16 cellular contexts compared by ENCODE assay signal in the genomic region with DNA sequence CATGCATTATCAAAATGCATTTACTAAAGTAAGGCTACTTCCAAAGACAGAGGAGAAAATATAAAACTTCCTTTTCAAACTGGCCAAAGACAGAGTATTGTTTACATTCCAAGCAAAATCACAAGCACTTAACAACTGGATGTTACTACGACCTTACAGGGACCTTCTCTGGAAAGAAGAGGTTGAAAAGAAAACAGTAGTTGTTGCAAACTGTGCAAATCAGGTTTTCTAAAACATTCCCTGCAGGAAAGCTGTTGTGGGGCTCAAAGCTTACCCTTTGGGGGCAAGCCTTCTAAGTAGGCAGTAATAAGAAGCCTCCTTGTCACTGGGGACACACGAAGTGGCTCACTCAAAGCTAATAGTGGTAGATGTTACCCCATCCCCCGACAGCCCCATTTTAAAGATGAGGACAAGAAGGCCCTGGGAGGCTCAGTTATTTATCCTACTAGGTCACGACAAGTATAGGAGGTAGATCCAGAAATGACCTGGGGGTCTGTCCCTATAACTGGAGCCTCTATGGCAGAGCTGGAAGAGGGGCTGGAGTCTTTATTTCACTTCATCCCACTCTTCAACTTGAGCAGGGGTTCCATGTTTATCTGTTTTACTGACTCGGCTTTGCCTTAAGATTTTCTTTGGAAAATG. TPM values are rescaled to one million over a fixed set of nuclear protein-coding genes. Genes with fewer than 3 reads are reported as not detected.
DNase-seq lines count a peak whose midpoint lies in the region; ATAC-seq, FAIRE-seq and TF ChIP-seq lines count a peak whose summit lies in the region.
"Had no signal": no experiment of that assay in that cellular context is flagged by ENCODE, and none has a peak within 500 bp of the region (broad histone marks: within the 10 kb centered on the region; RNA-seq: fewer than 3 reads in every experiment).

No MANE protein-coding gene starts in this region.

- TF ChIP-seq CTCF in A549 (IDR thresholded peaks at IDR 0.05) (no peak), PC-9 (conservative IDR thresholded peaks at IDR 0.05) (no peak), esophagus squamous epithelium (IDR thresholded peaks at IDR 0.05) (no peak)

- no peak overlapping the region for H2BK15ac ChIP-seq in mesendoderm (replicated peaks; ENCODE audit: low read depth)

- H3K27me3 ChIP-seq in PC-9 (ENCODE audit: insufficient read depth, low read depth) (no peaks in the 10 kb centered on the region), esophagus squamous epithelium (no peaks in the 10 kb centered on the region), mesendoderm (ENCODE audit: insufficient read depth, low read length, poor library complexity) (no peaks in the 10 kb centered on the region)

- no peak for TF ChIP-seq POLR2A in A549 (IDR thresholded peaks at IDR 0.05; ENCODE audit: low read length)
- no peak for TF ChIP-seq POLR2A in esophagus squamous epithelium (IDR thresholded peaks at IDR 0.05)

- peaks cover 18% of the 10 kb centered on the region; the same call in 1 of the 2 replicates for H3F3A ChIP-seq in PC-9 (ENCODE audit: insufficient read depth, low read depth)

- no peak overlapping the region for H2BK120ac ChIP-seq in mesendoderm (ENCODE audit: low read depth, low read length)

- H3K36me3 ChIP-seq in PC-9 (ENCODE audit: low read depth) (no peaks in the 10 kb centered on the region), esophagus squamous epithelium (no peaks in the 10 kb centered on the region), mesendoderm (ENCODE audit: control insufficient read depth, insufficient read depth, low read length) (no peaks in the 10 kb centered on the region)

- H4K20me1 ChIP-seq in PC-9 (ENCODE audit: insufficient read depth): no peaks in the 10 kb centered on the region

- 42% methylated on average over 5 of the region's 5 CpGs for whole genome bisulfite sequencing in A549 (ENCODE audit: missing lambda C conversion rate)
- WGBS in esophagus squamous epithelium, 2 donors: 73 to 77% methylated on average over 5 of the region's 5 CpGs
- no CpG with 5 or more reads among the region's 5 CpGs for WGBS in mesendoderm (ENCODE audit: extremely low coverage, insufficient coverage, low lambda C conversion rate)

- no peak for TF ChIP-seq RAD21 in A549 (conservative IDR thresholded peaks at IDR 0.05 in 1 of 2, IDR thresholded peaks at IDR 0.05 in 1 of 2)

- no peaks in the 10 kb centered on the region for H3K79me2 ChIP-seq in PC-9 (ENCODE audit: low read depth)
- no peaks in the 10 kb centered on the region for H3K79me2 ChIP-seq in mesendoderm (ENCODE audit: control insufficient read depth, insufficient read depth, low read length)

- no peak; a peak in 3 of 6 replicates for ATAC-seq in A549
- ATAC-seq: activated CD8-positive, alpha-beta memory T cell treated with anti-CD3 and anti-CD28 coated beads, Interleukin-2, amount 10 ng/mL, durations not matched to agents 7 days and 5 days had no signal

- peaks cover 47% of the 10 kb centered on the region for H3K4me1 ChIP-seq in A549
- peaks cover 39% of the 10 kb centered on the region for H3K4me1 ChIP-seq in PC-9 (replicated peaks; ENCODE audit: insufficient read depth)
- peaks cover 0 to 38% (median 12%) of the 10 kb centered on the region in 3 donors for H3K4me1 ChIP-seq in esophagus squamous epithelium
- H3K4me1 ChIP-seq in mesendoderm (ENCODE audit: control insufficient read depth, low read depth, low read length): peaks cover 10% of the 10 kb centered on the region

- TF ChIP-seq EP300 in A549 (IDR thresholded peaks at IDR 0.05): no peak

- peak overlapping the region; percentile 6 for H3K18ac ChIP-seq in mesendoderm (ENCODE audit: low read length)

- peaks cover 4% of the 10 kb centered on the region; the same call in 1 of the 2 replicates for H3K9me2 ChIP-seq in PC-9 (ENCODE audit: insufficient read depth)

- FAIRE-seq in A549 (lab: Jason Lieb, UNC): no peak
- FAIRE-seq: A204.1, kidney had no signal

- no peak overlapping the region for H3K23ac ChIP-seq in mesendoderm (ENCODE audit: low read length)

- H2AK5ac ChIP-seq in mesendoderm (ENCODE audit: low read length): no peak overlapping the region

- H3K9me3 ChIP-seq in A549 (no peaks in the 10 kb centered on the region), PC-9 (ENCODE audit: insufficient read depth, low read depth) (no peaks in the 10 kb centered on the region), esophagus squamous epithelium (no peaks in the 10 kb centered on the region)
- H3K9me3 ChIP-seq: mucosa of descending colon had no signal

- POLR2A ChIA-PET in A549 (lab: Yijun Ruan, JAX): no interaction called here
- POLR2A ChIA-PET in PC-9 (lab: Charles Lee; ENCODE audit: unreplicated experiment): no interaction called here

- H3K4me2 ChIP-seq in A549 (peak overlapping the region; percentile 68), PC-9 (peak overlapping the region; percentile 29), mesendoderm (ENCODE audit: low read length) (no peak overlapping the region)

- H4K8ac ChIP-seq in mesendoderm (ENCODE audit: low read depth, low read length): no peak overlapping the region

- H3K9ac ChIP-seq in mesendoderm (ENCODE audit: low read length): no peak overlapping the region

- no peak overlapping the region for H4K5ac ChIP-seq in mesendoderm (ENCODE audit: low read length)

- peaks cover 8% of the 10 kb centered on the region for H3K79me1 ChIP-seq in mesendoderm (ENCODE audit: low read length)

- no peak overlapping the region for H2BK5ac ChIP-seq in mesendoderm (ENCODE audit: low read length)

- H3K27ac ChIP-seq in A549: peak overlapping the region; percentile 58 to 79
- no peak overlapping the region for H3K27ac ChIP-seq in PC-9
- H3K27ac ChIP-seq in esophagus squamous epithelium: peak overlapping the region; percentile 15 to 50 (median 40)
- no peak overlapping the region for H3K27ac ChIP-seq in mesendoderm (ENCODE audit: low read depth, low read length)

- CTCF ChIA-PET in A549 (lab: Yijun Ruan, JAX): interaction anchor here (1.5 to 2.6 kb wide), 4 partner anchors 13 to 65 kb away, joined by 3 to 8 read pairs (median 6); a partner anchor contains a TSS
- CTCF ChIA-PET in PC-9 (lab: Charles Lee): interaction anchor here (0.6 kb wide), 1 partner anchor 171 kb away, joined by 3 read pairs; no protein-coding TSS in a partner anchor

- no peak overlapping the region for H3K4ac ChIP-seq in mesendoderm (ENCODE audit: low read depth, low read length)

- intact Hi-C loops in PC-9 (cut with micrococcal nuclease; ENCODE audit: unreplicated experiment) (loop anchor here (1.0 kb wide), 5 partner anchors 19 to 60 kb away; a partner anchor contains a TSS), esophagus squamous epithelium (cut with DNase I) (no loop called here)

- H3K4me3 ChIP-seq in A549 (no peak overlapping the region), PC-9 (no peak overlapping the region), esophagus squamous epithelium (no peak overlapping the region), mesendoderm (ENCODE audit: low read length) (no peak overlapping the region)
- H3K4me3 ChIP-seq: mucosa of descending colon had no signal

- H3K56ac ChIP-seq in mesendoderm (ENCODE audit: low read length): no peak overlapping the region

- no peak overlapping the region for H2AFZ ChIP-seq in PC-9

- no peak for DNase-seq in A549 (ENCODE audit: low read depth in 1 of 2, low spot score in 1 of 2)
- DNase-seq in PC-9: no peak
- no peak for DNase-seq in esophagus squamous epithelium (lab: John Stamatoyannopoulos, UW)
- DNase-seq in mesendoderm: no peak
- no peak for DNase-seq in NCI-H2107 (lab: John Stamatoyannopoulos, UW)
- DNase-seq in HuH-7.5 (ENCODE audit: low spot score): no peak
- DNase-seq in mucosa of gallbladder (ENCODE audit: low spot score): no peak
- no peak for DNase-seq in NCI-H524 (lab: John Stamatoyannopoulos, UW)
- DNase-seq: activated CD8-positive, alpha-beta memory T cell treated with anti-CD3 and anti-CD28 coated beads, Interleukin-2, amount 10 ng/mL, durations not matched to agents 7 days and 5 days; activated gamma-delta T cell treated with Interleukin-2 at 50 U/mL for 16 hours; COR-L47; kidney; mucosa of descending colon; NCI-H510A treated with DMSO at 0.1 percent for 48 hours; stimulated activated CD4-positive, alpha-beta T cell treated with anti-CD3 and anti-CD28 coated beads, Interleukin-15, amount 100 ng/mL, for 24 hours had no signal

- no TSS peak for BruUV-seq in PC-9 (replicated peaks; lab: Mats Ljungman, UMichigan)

TF ChIP-seq in A549, 52 proteins besides CTCF, POLR2A, EP300 and RAD21:
- no peak for TF ChIP-seq GATA3 (IDR thresholded peaks at IDR 0.05; ENCODE audit: borderline replicate concordance)
- 0 out of 2 replicates have a peak, but pooled peaks have one; percentile 64 for TF ChIP-seq HDAC2 (IDR thresholded peaks at IDR 0.05)
- TF ChIP-seq CBX8 (IDR thresholded peaks at IDR 0.05): no peak
- no peak for TF ChIP-seq HEYL (CRISPR knock-in tag; IDR thresholded peaks at IDR 0.05)
- TF ChIP-seq, protein P1, sequence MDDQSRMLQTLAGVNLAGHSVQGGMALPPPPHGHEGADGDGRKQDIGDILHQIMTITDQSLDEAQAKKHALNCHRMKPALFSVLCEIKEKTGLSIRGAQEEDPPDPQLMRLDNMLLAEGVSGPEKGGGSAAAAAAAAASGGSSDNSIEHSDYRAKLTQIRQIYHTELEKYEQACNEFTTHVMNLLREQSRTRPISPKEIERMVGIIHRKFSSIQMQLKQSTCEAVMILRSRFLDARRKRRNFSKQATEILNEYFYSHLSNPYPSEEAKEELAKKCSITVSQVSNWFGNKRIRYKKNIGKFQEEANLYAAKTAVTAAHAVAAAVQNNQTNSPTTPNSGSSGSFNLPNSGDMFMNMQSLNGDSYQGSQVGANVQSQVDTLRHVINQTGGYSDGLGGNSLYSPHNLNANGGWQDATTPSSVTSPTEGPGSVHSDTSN (IDR thresholded peaks at IDR 0.05): no peak
- no peak for TF ChIP-seq ZSCAN20 (CRISPR knock-in tag; IDR thresholded peaks at IDR 0.05)
- no peak for TF ChIP-seq KDM5A (IDR thresholded peaks at IDR 0.05)
- no peak for TF ChIP-seq EHF (CRISPR knock-in tag; IDR thresholded peaks at IDR 0.05)
- no peak for TF ChIP-seq SREBF2 (IDR thresholded peaks at IDR 0.05)
- TF ChIP-seq KDM1A (IDR thresholded peaks at IDR 0.05; ENCODE audit: low read depth): peak; percentile 50; the same call in 1 of the 2 replicates

RNA-seq across cellular contexts. Expression of a gene that starts 46.6 kb away (rescaled TPM):
- 4.5 and 4.8 TPM in 2 replicates for polyA plus RNA-seq in A549 (2011; rRNA removed)
- polyA plus RNA-seq in A549 (2012; cell fraction: cytosol; rRNA removed): 2.1 and 2.9 TPM in 2 replicates
- polyA plus RNA-seq in A549 (2012; cell fraction: nucleus; rRNA removed): 3.0 and 4.1 TPM in 2 replicates
- 5.0 to 8.1 TPM (median 5.7 TPM) in 3 replicates for polyA plus RNA-seq in A549 (2017; fragmentation: RNase III; extraction: RNeasy Plus Mini Kit Qiagen cat#74134 plus additional on column Dnase treatment)
- polyA minus RNA-seq in A549 (2011; rRNA and poly(A)+ RNA removed): 6.4 and 7.5 TPM in 2 replicates
- total RNA-seq in PC-9 (2021): 10.8 and 14.6 TPM in 2 replicates
- total RNA-seq in esophagus squamous epithelium: 10 to 100 TPM in 3 of 4 donors, 1 to 10 TPM in 1; 8.0 to 14.1 (median 10.6) TPM
- polyA plus RNA-seq in mesendoderm (2013, experiment 1 of 2): 27.2 TPM
- polyA plus RNA-seq in mesendoderm (2013, experiment 2 of 2): 28.3 TPM
- 16.3 TPM for total RNA-seq in mucosa of gallbladder

Comparison
In these comparisons a context has a peak if more than half of its experiments do, and no peak if none do; other contexts are left out.
1. H3K27ac ChIP-seq: peak in A549 (2 of 2) and esophagus squamous epithelium (4 of 4); none in PC-9 (single experiment) and mesendoderm (single experiment).